8 cellular contexts compared by ENCODE assay signal in genomic region chr2:218395826-218396687, GRCh38. TPM values are rescaled to one million over a fixed set of nuclear protein-coding genes. Genes with fewer than 3 reads are reported as not detected.
A peak's percentile ranks its signal among the peaks of the same experiment; 100 is the strongest.
DNase-seq lines count a peak whose midpoint lies in the region; ATAC-seq, FAIRE-seq and TF ChIP-seq lines count a peak whose summit lies in the region.

No MANE protein-coding gene starts in this region.

- H3K4me1 Mint-ChIP-seq in natural killer cell treated with Interleukin-12 subunit alpha and Interleukin-12 subunit beta and Interleukin-15 and Interleukin-18, amount 100 ng/mL, for 72 hours (ENCODE audit: low read depth in 2 of 2), result peaks cover 39 to 49% of the 10 kb centered on the region in 2 donors

- peak overlapping the region; percentile 85 for H3K4me3 Mint-ChIP-seq in natural killer cell treated with Interleukin-12 subunit alpha and Interleukin-12 subunit beta and Interleukin-15 and Interleukin-18, amount 100 ng/mL, for 72 hours

- peak; percentile 95 for DNase-seq in ELF-1 (ENCODE audit: low read depth, low spot score)
- peak; percentile 89 for DNase-seq in H54 (ENCODE audit: insufficient read length, low spot score)
- DNase-seq in LNCaP clone FGC (ENCODE audit: low read depth), result peak; percentile 86
- DNase-seq in RPMI8226, result peak; percentile 94
- peak; percentile 90 for DNase-seq in activated T-helper 9 cell treated with anti-CD3 and anti-CD28 coated beads, Interleukin-2, amount 50 U/mL, for 16 hours (ENCODE audit: low read depth)
- peak; percentile 98 for DNase-seq in fibroblast of pulmonary artery (ENCODE audit: low read depth)
- peak; percentile 95 for DNase-seq in natural killer cell treated with Interleukin-12 subunit alpha and Interleukin-12 subunit beta and Interleukin-15 and Interleukin-18, amount 100 ng/mL, for 72 hours (ENCODE audit: low spot score)
- DNase-seq in stimulated activated naive CD8-positive, alpha-beta T cell treated with anti-CD3 and anti-CD28 coated beads, Interleukin-15, Interleukin-2, amounts not matched to agents 100 U/mL and 50 U/mL, for 24 hours, result peak; percentile 96

- no peaks in the 10 kb centered on the region for H3K9me3 Mint-ChIP-seq in natural killer cell treated with Interleukin-12 subunit alpha and Interleukin-12 subunit beta and Interleukin-15 and Interleukin-18, amount 100 ng/mL, for 72 hours

- peak; percentile 62 for FAIRE-seq in H54 (lab: Jason Lieb, UNC)

- H3K27me3 Mint-ChIP-seq in natural killer cell treated with Interleukin-12 subunit alpha and Interleukin-12 subunit beta and Interleukin-15 and Interleukin-18, amount 100 ng/mL, for 72 hours, result no peaks in the 10 kb centered on the region

- ATAC-seq in natural killer cell treated with Interleukin-12 subunit alpha and Interleukin-12 subunit beta and Interleukin-15 and Interleukin-18, amount 100 ng/mL, for 72 hours, result peak; percentile 75 to 81
- ATAC-seq in stimulated activated naive CD8-positive, alpha-beta T cell treated with anti-CD3 and anti-CD28 coated beads, Interleukin-15, Interleukin-2, amounts not matched to agents 100 U/mL and 50 U/mL, for 24 hours, result peak; percentile 64

- no peaks in the 10 kb centered on the region for H3K36me3 Mint-ChIP-seq in natural killer cell treated with Interleukin-12 subunit alpha and Interleukin-12 subunit beta and Interleukin-15 and Interleukin-18, amount 100 ng/mL, for 72 hours

- no peak for TF ChIP-seq POLR2A in H54 (IDR thresholded peaks at IDR 0.05; ENCODE audit: low read depth, low read length)

- peak overlapping the region; percentile 89 to 95 for H3K27ac Mint-ChIP-seq in natural killer cell treated with Interleukin-12 subunit alpha and Interleukin-12 subunit beta and Interleukin-15 and Interleukin-18, amount 100 ng/mL, for 72 hours

- H3K4me3 ChIP-seq in LNCaP clone FGC (ENCODE audit: low read depth, low read length) (peak overlapping the region; percentile 68), fibroblast of pulmonary artery (replicated peaks; ENCODE audit: low read depth, low read length) (peak overlapping the region; percentile 80)

- TF ChIP-seq CTCF in LNCaP clone FGC (IDR thresholded peaks at IDR 0.05; ENCODE audit: control insufficient read depth, extremely low read depth, insufficient read depth), result peak; percentile 84
- TF ChIP-seq CTCF in fibroblast of pulmonary artery (IDR thresholded peaks at IDR 0.05; ENCODE audit: low read length, missing control alignments), result peak; percentile 49

RNA-seq across cellular contexts. Expression of gene CTDSP1, which starts 3.6 kb away (rescaled TPM):
- total RNA-seq in natural killer cell treated with Interleukin-12 subunit alpha and Interleukin-12 subunit beta and Interleukin-15 and Interleukin-18, amount 100 ng/mL, for 72 hours, result 100 to 1,000 TPM in 1 of 2 donors, 10 to 100 TPM in 1; 92.5 to 106 TPM

RNA-seq across cellular contexts. Expression of gene SLC11A1, which starts 14.0 kb away (rescaled TPM):
- under 1 TPM in 1 of 2 donors, not detected in 1; 0.11 TPM for total RNA-seq in natural killer cell treated with Interleukin-12 subunit alpha and Interleukin-12 subunit beta and Interleukin-15 and Interleukin-18, amount 100 ng/mL, for 72 hours

RNA-seq across cellular contexts. Expression of gene VIL1, which starts 22.9 kb away (rescaled TPM):
- total RNA-seq in natural killer cell treated with Interleukin-12 subunit alpha and Interleukin-12 subunit beta and Interleukin-15 and Interleukin-18, amount 100 ng/mL, for 72 hours, result under 1 TPM in 1 of 2 donors, not detected in 1; 0.10 TPM

RNA-seq across cellular contexts. Expression of gene CATIP, which starts 39.4 kb away (rescaled TPM):
- not detected for total RNA-seq in natural killer cell treated with Interleukin-12 subunit alpha and Interleukin-12 subunit beta and Interleukin-15 and Interleukin-18, amount 100 ng/mL, for 72 hours

Comparison
In these comparisons a context has a peak if more than half of its experiments do, and no peak if none do; other contexts are left out.
1. Peak in every context shown above with its lines: DNase-seq, ATAC-seq and H3K4me3 ChIP-seq.